8 cellular contexts compared by ENCODE assay signal in genomic region chr2:201432038-201432437, GRCh38. TPM values are rescaled to one million over a fixed set of nuclear protein-coding genes. Genes with fewer than 3 reads are reported as not detected.
DNase-seq lines count a peak whose midpoint lies in the region; ATAC-seq and TF ChIP-seq lines count a peak whose summit lies in the region.

No MANE protein-coding gene starts in this region.

- H3K27ac ChIP-seq in aorta (ENCODE audit: low read depth in 1 of 2, low read length in 2 of 2), result peak overlapping the region in 1 of 2 donors; percentile 67

- no peak for TF ChIP-seq CTCF in astrocyte of the spinal cord (IDR thresholded peaks at IDR 0.05; ENCODE audit: low read depth, low read length)
- no peak for TF ChIP-seq CTCF in nephron progenitor cell (IDR thresholded peaks at IDR 0.05)

- H3K4me3 ChIP-seq in astrocyte of the spinal cord (ENCODE audit: low read depth, low read length) (no peak overlapping the region), aorta (ENCODE audit: low read length in 2 of 2) (peak overlapping the region in 1 of 2 donors; percentile 48)

- peaks cover 0 to 11% of the 10 kb centered on the region in 2 donors for H3K4me1 ChIP-seq in aorta (ENCODE audit: control insufficient read depth in 1 of 2, insufficient read depth in 2 of 2, low read length in 2 of 2)

- H3K36me3 Mint-ChIP-seq in activated naive CD4-positive, alpha-beta T cell treated with anti-CD3 and anti-CD28 coated beads, Interleukin-2, amount 50 U/mL, for 24 hours, result peaks cover 3% of the 10 kb centered on the region
- peaks cover 31% of the 10 kb centered on the region for H3K36me3 Mint-ChIP-seq in nephron progenitor cell (ENCODE audit: low read depth)

- intact Hi-C loops in aorta (cut with DNase I), result no loop called here

- peak overlapping the region; percentile 75 for H3K4me3 Mint-ChIP-seq in activated naive CD4-positive, alpha-beta T cell treated with anti-CD3 and anti-CD28 coated beads, Interleukin-2, amount 50 U/mL, for 24 hours
- H3K4me3 Mint-ChIP-seq in nephron progenitor cell, result no peak overlapping the region

- H3K9me3 Mint-ChIP-seq in activated naive CD4-positive, alpha-beta T cell treated with anti-CD3 and anti-CD28 coated beads, Interleukin-2, amount 50 U/mL, for 24 hours, result peaks cover 5% of the 10 kb centered on the region
- H3K9me3 Mint-ChIP-seq in nephron progenitor cell, result peaks cover 46% of the 10 kb centered on the region

- ATAC-seq in aorta (ENCODE audit: low FRiP score) (peak; percentile 19), GM18505 (IDR thresholded peaks at IDR 0.05; ENCODE audit: unreplicated experiment) (no peak)

- in situ Hi-C loops in astrocyte of the spinal cord (cut with HindIII; ENCODE audit: low sequenced_read_pairs), result no loop called here

- no peak for DNase-seq in activated naive CD4-positive, alpha-beta T cell treated with anti-CD3 and anti-CD28 coated beads, Interleukin-2, amount 50 U/mL, for 16 hours
- peak; percentile 38 for DNase-seq in astrocyte of the spinal cord (ENCODE audit: low read depth, low spot score)
- peak; percentile 86 for DNase-seq in kidney tubule cell (ENCODE audit: low spot score)
- DNase-seq in aorta, result no peak
- DNase-seq in nephron progenitor cell, result no peak
- no peak for DNase-seq in NCI-H2029 treated with DMSO at 0.1 percent for 48 hours (lab: John Stamatoyannopoulos, UW)

- H3K4me1 Mint-ChIP-seq in activated naive CD4-positive, alpha-beta T cell treated with anti-CD3 and anti-CD28 coated beads, Interleukin-2, amount 50 U/mL, for 24 hours, result peaks cover 62% of the 10 kb centered on the region
- no peaks in the 10 kb centered on the region for H3K4me1 Mint-ChIP-seq in nephron progenitor cell

- no peaks in the 10 kb centered on the region for H3K36me3 ChIP-seq in aorta (ENCODE audit: control insufficient read depth in 1 of 2, insufficient read depth in 2 of 2, low read length in 1 of 2)

- peak overlapping the region; percentile 95 for H3K27ac Mint-ChIP-seq in activated naive CD4-positive, alpha-beta T cell treated with anti-CD3 and anti-CD28 coated beads, Interleukin-2, amount 50 U/mL, for 24 hours
- H3K27ac Mint-ChIP-seq in nephron progenitor cell, result no peak overlapping the region

- no peaks in the 10 kb centered on the region for H3K27me3 Mint-ChIP-seq in activated naive CD4-positive, alpha-beta T cell treated with anti-CD3 and anti-CD28 coated beads, Interleukin-2, amount 50 U/mL, for 24 hours
- peaks cover 7% of the 10 kb centered on the region for H3K27me3 Mint-ChIP-seq in nephron progenitor cell (ENCODE audit: low read depth, poor library complexity)

- no peaks in the 10 kb centered on the region for H3K9me3 ChIP-seq in aorta (ENCODE audit: control insufficient read depth, low read length)

- TF ChIP-seq POLR2A in GM18505 (IDR thresholded peaks at IDR 0.05; ENCODE audit: borderline replicate concordance, extremely low read depth, insufficient read depth, insufficient read length), result no peak

- WGBS in aorta, 2 donors, result 6 to 9% methylated on average over 4 of the region's 4 CpGs

- no peaks in the 10 kb centered on the region for H3K27me3 ChIP-seq in aorta (ENCODE audit: control insufficient read depth in 1 of 2, insufficient read depth in 2 of 2, low read length in 1 of 2)

RNA-seq across cellular contexts. Expression of gene TRAK2, which starts 19.2 kb away (rescaled TPM):
- total RNA-seq in aorta, result 100 to 1,000 TPM in 1 of 2 donors, 10 to 100 TPM in 1; 84.7 to 119 TPM
- 100 to 1,000 TPM in 1 of 2 donors, 10 to 100 TPM in 1; 35.9 to 128 TPM for polyA plus RNA-seq in aorta

RNA-seq across cellular contexts. Expression of gene STRADB, which starts 19.5 kb away (rescaled TPM):
- 10 to 100 TPM; 15.7 to 17.7 TPM for total RNA-seq in aorta
- 10 to 100 TPM; 15.5 to 29.7 TPM for polyA plus RNA-seq in aorta

Comparison
In these comparisons a context has a peak if more than half of its experiments do, and no peak if none do; other contexts are left out.
1. DNase-seq: peak in astrocyte of the spinal cord (single experiment) and kidney tubule cell (single experiment); none in activated naive CD4-positive, alpha-beta T cell treated with anti-CD3 and anti-CD28 coated beads, Interleukin-2, amount 50 U/mL, for 16 hours (single experiment), aorta (0 of 2), nephron progenitor cell (single experiment) and NCI-H2029 treated with DMSO at 0.1 percent for 48 hours (single experiment).